In genomic region chr14:103100281-103101121, GRCh38 we compare ENCODE assay signal across 15 cellular contexts. TPM values are rescaled to one million over a fixed set of nuclear protein-coding genes. Genes with fewer than 3 reads are reported as not detected.
DNase-seq lines count a peak whose midpoint lies in the region; ATAC-seq, FAIRE-seq and TF ChIP-seq lines count a peak whose summit lies in the region.
"Had no signal": no experiment of that assay in that cellular context is flagged by ENCODE, and none has a peak within 500 bp of the region (broad histone marks: within the 10 kb centered on the region; RNA-seq: fewer than 3 reads in every experiment).

No MANE protein-coding gene starts in this region.

- H3K9me3 ChIP-seq in A549 = no peaks in the 10 kb centered on the region

- peaks cover 43% of the 10 kb centered on the region for H3K27me3 Mint-ChIP-seq in activated T-cell treated with anti-CD3 and anti-CD28 coated beads, Interleukin-2, amount 50 U/mL, for 24 hours
- peaks cover 33% of the 10 kb centered on the region for H3K27me3 Mint-ChIP-seq in T-helper 2 cell treated with Interferon-gamma antibody and Interleukin-4, amounts not matched to agents 5 μg/mL and 100 μg/mL, for 36 hours (ENCODE audit: low read depth)

- H3K36me3 Mint-ChIP-seq in activated T-cell treated with anti-CD3 and anti-CD28 coated beads, Interleukin-2, amount 50 U/mL, for 24 hours (ENCODE audit: low read depth) = no peaks in the 10 kb centered on the region
- no peaks in the 10 kb centered on the region for H3K36me3 Mint-ChIP-seq in T-helper 2 cell treated with Interferon-gamma antibody and Interleukin-4, amounts not matched to agents 5 μg/mL and 100 μg/mL, for 36 hours (ENCODE audit: low read depth)
- H3K36me3 Mint-ChIP-seq: brain had no signal

- H3K9me3 Mint-ChIP-seq in activated T-cell treated with anti-CD3 and anti-CD28 coated beads, Interleukin-2, amount 50 U/mL, for 24 hours = no peaks in the 10 kb centered on the region
- H3K9me3 Mint-ChIP-seq in T-helper 2 cell treated with Interferon-gamma antibody and Interleukin-4, amounts not matched to agents 5 μg/mL and 100 μg/mL, for 36 hours = no peaks in the 10 kb centered on the region

- DNase-seq in A549 (ENCODE audit: low read depth in 1 of 2, low spot score in 1 of 2) (no peak), islet precursor cell (peak; percentile 75), D341Med (ENCODE audit: low spot score) (no peak)
- no peak for DNase-seq in activated T-cell treated with anti-CD3 and anti-CD28 coated beads, Interleukin-2, amount 50 U/mL, for 24 hours
- no peak for DNase-seq in T-helper 2 cell treated with Interferon-gamma antibody and Interleukin-4, amounts not matched to agents 5 μg/mL and 100 μg/mL, for 36 hours (ENCODE audit: low spot score)
- DNase-seq: activated CD4-positive, alpha-beta T cell treated with anti-CD3 and anti-CD28 coated beads for 1 hour; activated naive CD4-positive, alpha-beta T cell treated with anti-CD3 and anti-CD28 coated beads, Interleukin-2, amount 50 U/mL, for 16 hours; GF-D8; NCI-H69; stimulated activated CD4-positive, alpha-beta T cell treated with anti-CD3 and anti-CD28 coated beads, Interleukin-15, amount 100 ng/mL, for 24 hours; T-helper 1 cell had no signal

- CTCF ChIA-PET in A549 (lab: Yijun Ruan, JAX) = interaction anchor here (1.1 to 14.0 kb wide), 9 partner anchors 9 to 406 kb away, joined by 3 to 544 read pairs (median 22); partner anchors contain the start of gene TNFAIP2

- TF ChIP-seq CTCF in A549 (IDR thresholded peaks at IDR 0.05) = no peak

- peak overlapping the region; percentile 87 for H3K4me2 ChIP-seq in A549

- WGBS in A549 (ENCODE audit: missing lambda C conversion rate) = 69% methylated on average over 20 of the region's 25 CpGs

- H3K27ac Mint-ChIP-seq in activated T-cell treated with anti-CD3 and anti-CD28 coated beads, Interleukin-2, amount 50 U/mL, for 24 hours = no peak overlapping the region
- no peak overlapping the region for H3K27ac Mint-ChIP-seq in T-helper 2 cell treated with Interferon-gamma antibody and Interleukin-4, amounts not matched to agents 5 μg/mL and 100 μg/mL, for 36 hours
- H3K27ac Mint-ChIP-seq: brain had no signal

- TF ChIP-seq EP300 in A549 (IDR thresholded peaks at IDR 0.05) = no peak

- H3K4me1 ChIP-seq in A549 = peaks cover 61% of the 10 kb centered on the region

- no peak for TF ChIP-seq RAD21 in A549 (conservative IDR thresholded peaks at IDR 0.05 in 1 of 2, IDR thresholded peaks at IDR 0.05 in 1 of 2)

- H3K4me1 Mint-ChIP-seq in activated T-cell treated with anti-CD3 and anti-CD28 coated beads, Interleukin-2, amount 50 U/mL, for 24 hours (ENCODE audit: low read depth) = peaks cover 8% of the 10 kb centered on the region
- peaks cover 4% of the 10 kb centered on the region for H3K4me1 Mint-ChIP-seq in T-helper 2 cell treated with Interferon-gamma antibody and Interleukin-4, amounts not matched to agents 5 μg/mL and 100 μg/mL, for 36 hours (ENCODE audit: low read depth)

- ATAC-seq in A549 (no peak), GM18907 (IDR thresholded peaks at IDR 0.05; ENCODE audit: unreplicated experiment) (peak; percentile 50), HG03095 (IDR thresholded peaks at IDR 0.05; ENCODE audit: unreplicated experiment) (peak; percentile 59), GM18868 (IDR thresholded peaks at IDR 0.05; ENCODE audit: unreplicated experiment) (no peak)

- POLR2A ChIA-PET in A549 (lab: Yijun Ruan, JAX) = no interaction called here

- H3K4me3 Mint-ChIP-seq in activated T-cell treated with anti-CD3 and anti-CD28 coated beads, Interleukin-2, amount 50 U/mL, for 24 hours = no peak overlapping the region
- no peak overlapping the region for H3K4me3 Mint-ChIP-seq in T-helper 2 cell treated with Interferon-gamma antibody and Interleukin-4, amounts not matched to agents 5 μg/mL and 100 μg/mL, for 36 hours
- H3K4me3 Mint-ChIP-seq: brain had no signal

- no peak overlapping the region for H3K4me3 ChIP-seq in A549

- FAIRE-seq in A549 (lab: Jason Lieb, UNC) = no peak

- peak overlapping the region; percentile 88 to 94 for H3K27ac ChIP-seq in A549

- no peak for TF ChIP-seq POLR2A in A549 (IDR thresholded peaks at IDR 0.05; ENCODE audit: low read length)

TF ChIP-seq in A549, 52 proteins besides CTCF, POLR2A, EP300 and RAD21:
- TF ChIP-seq CBX8 (IDR thresholded peaks at IDR 0.05) (no peak), CEBPB (IDR thresholded peaks at IDR 0.05) (peak; percentile 42 to 59; a peak in 2 of 4 replicates), HOXB13 (CRISPR knock-in tag; IDR thresholded peaks at IDR 0.05; ENCODE audit: low read depth) (no peak), HOXA7 (CRISPR knock-in tag; IDR thresholded peaks at IDR 0.05) (no peak), MAX (IDR thresholded peaks at IDR 0.05) (peak; percentile 36; the same call in 1 of the 2 replicates)

RNA-seq across cellular contexts. Expression of gene EXOC3L4, which starts 6.0 kb away (rescaled TPM):
- polyA plus RNA-seq in A549 (2011; rRNA removed) = 0.94 and 1.5 TPM in 2 replicates
- 4.3 and 7.2 TPM in 2 replicates for polyA plus RNA-seq in A549 (2012; cell fraction: cytosol; rRNA removed)
- 15.2 and 17.0 TPM in 2 replicates for polyA plus RNA-seq in A549 (2012; cell fraction: nucleus; rRNA removed)
- 4.3 to 4.9 TPM (median 4.7 TPM) in 3 replicates for polyA plus RNA-seq in A549 (2017; fragmentation: RNase III; extraction: RNeasy Plus Mini Kit Qiagen cat#74134 plus additional on column Dnase treatment)
- 1.2 and 2.7 TPM in 2 replicates for polyA minus RNA-seq in A549 (2011; rRNA and poly(A)+ RNA removed)

RNA-seq across cellular contexts. Expression of gene LBHD2, which starts 16.5 kb away (rescaled TPM):
- polyA plus RNA-seq in A549 (2011; rRNA removed) (not detected in 2 replicates), A549 (2017; fragmentation: RNase III; extraction: RNeasy Plus Mini Kit Qiagen cat#74134 plus additional on column Dnase treatment) (not detected in 3 replicates)
- 0.06 and 0.08 TPM in 2 replicates for polyA plus RNA-seq in A549 (2012; cell fraction: cytosol; rRNA removed)
- polyA plus RNA-seq in A549 (2012; cell fraction: nucleus; rRNA removed) = not detected in 2 replicates
- polyA minus RNA-seq in A549 (2011; rRNA and poly(A)+ RNA removed) = not detected in 2 replicates

RNA-seq across cellular contexts. Expression of gene TNFAIP2, which starts 22.8 kb away (rescaled TPM):
- polyA plus RNA-seq in A549 (2011; rRNA removed) (222 and 249 TPM in 2 replicates), A549 (2017; fragmentation: RNase III; extraction: RNeasy Plus Mini Kit Qiagen cat#74134 plus additional on column Dnase treatment) (254 to 344 TPM (median 332 TPM) in 3 replicates)
- 330 and 432 TPM in 2 replicates for polyA plus RNA-seq in A549 (2012; cell fraction: cytosol; rRNA removed)
- polyA plus RNA-seq in A549 (2012; cell fraction: nucleus; rRNA removed) = 944 and 1,061 TPM in 2 replicates
- polyA minus RNA-seq in A549 (2011; rRNA and poly(A)+ RNA removed) = 229 and 304 TPM in 2 replicates

RNA-seq across cellular contexts. Expression of gene CDC42BPB, which starts 43.2 kb away (rescaled TPM):
- polyA plus RNA-seq in A549 (2011; rRNA removed) (57.1 and 105 TPM in 2 replicates), A549 (2017; fragmentation: RNase III; extraction: RNeasy Plus Mini Kit Qiagen cat#74134 plus additional on column Dnase treatment) (56.0 to 56.4 TPM (median 56.0 TPM) in 3 replicates)
- polyA plus RNA-seq in A549 (2012; cell fraction: cytosol; rRNA removed) = 72.4 and 91.1 TPM in 2 replicates
- 197 and 207 TPM in 2 replicates for polyA plus RNA-seq in A549 (2012; cell fraction: nucleus; rRNA removed)
- polyA minus RNA-seq in A549 (2011; rRNA and poly(A)+ RNA removed) = 176 and 179 TPM in 2 replicates

Comparison
In these comparisons a context has a peak if more than half of its experiments do, and no peak if none do; other contexts are left out.
1. ATAC-seq: peak in GM18907 (single experiment) and HG03095 (single experiment); none in A549 (0 of 2) and GM18868 (single experiment).